In genomic region chr1:53025034-53025777, GRCh38 we compare ENCODE assay signal across 10 cellular contexts. TPM values are rescaled to one million over a fixed set of nuclear protein-coding genes. Genes with fewer than 3 reads are reported as not detected.
DNase-seq lines count a peak whose midpoint lies in the region; ATAC-seq, FAIRE-seq and TF ChIP-seq lines count a peak whose summit lies in the region.
"Had no signal": no experiment of that assay in that cellular context is flagged by ENCODE, and none has a peak within 500 bp of the region (broad histone marks: within the 10 kb centered on the region; RNA-seq: fewer than 3 reads in every experiment).

No MANE protein-coding gene starts in this region.

- H3K4me3 ChIP-seq in lower lobe of right lung = no peak overlapping the region
- H3K4me3 ChIP-seq: ascending aorta had no signal

- DNase-seq in A172 (ENCODE audit: low spot score) (peak; percentile 64), HTR-8/SVneo (ENCODE audit: insufficient read length, low spot score) (peak; percentile 46), dermis blood vessel endothelial cell (peak; percentile 24), lower lobe of right lung (no peak), GM12892 (ENCODE audit: insufficient read length) (no peak)
- DNase-seq in stimulated activated naive CD4-positive, alpha-beta T cell (lab: John Stamatoyannopoulos, UW) = no peak
- DNase-seq: CD4-positive, alpha-beta memory T cell had no signal

- H3K27ac ChIP-seq in lower lobe of right lung = peak overlapping the region; percentile 10

- peak; percentile 71 to 80 for ATAC-seq in lower lobe of right lung
- ATAC-seq in GM18873 (IDR thresholded peaks at IDR 0.05; ENCODE audit: low FRiP score, unreplicated experiment) = no peak
- no peak for ATAC-seq in HG03097 (IDR thresholded peaks at IDR 0.05; ENCODE audit: low FRiP score, unreplicated experiment)

- TF ChIP-seq POLR2A in GM12892 (IDR thresholded peaks at IDR 0.05; ENCODE audit: low read depth, low read length) = no peak

- H3K27me3 ChIP-seq in lower lobe of right lung (ENCODE audit: low read depth) = no peaks in the 10 kb centered on the region
- H3K27me3 ChIP-seq: ascending aorta had no signal

- TF ChIP-seq CTCF in lower lobe of right lung (IDR thresholded peaks at IDR 0.05) = no peak

- H3K9me3 ChIP-seq in lower lobe of right lung = no peaks in the 10 kb centered on the region
- H3K9me3 ChIP-seq: ascending aorta had no signal

- FAIRE-seq in HTR-8/SVneo (lab: Jason Lieb, UNC) = no peak
- FAIRE-seq in GM12892 (lab: Jason Lieb, UNC) = no peak

- peaks cover 16% of the 10 kb centered on the region for H3K36me3 ChIP-seq in lower lobe of right lung

- H3K4me1 ChIP-seq in lower lobe of right lung = peaks cover 26% of the 10 kb centered on the region
- H3K4me1 ChIP-seq: ascending aorta had no signal

- intact Hi-C loops in lower lobe of right lung (cut with DNase I) = no loop called here

RNA-seq across cellular contexts. Expression of gene PODN, which starts 36.8 kb away (rescaled TPM):
- not detected in 2 replicates for total RNA-seq in A172 (2014; rRNA removed; shearing (Covaris generic))
- total RNA-seq in dermis blood vessel endothelial cell = not detected in 2 replicates
- total RNA-seq in lower lobe of right lung = 64.0 TPM
- not detected for polyA plus RNA-seq in GM12892 (2012; ENCODE audit: missing spikeins)
- total RNA-seq: CD4-positive, alpha-beta memory T cell had no signal
- polyA plus RNA-seq: CD4-positive, alpha-beta memory T cell had no signal

Comparison
In these comparisons a context has a peak if more than half of its experiments do, and no peak if none do; other contexts are left out.
1. DNase-seq: peak in A172 (single experiment), HTR-8/SVneo (single experiment) and dermis blood vessel endothelial cell (single experiment); none in lower lobe of right lung (single experiment), GM12892 (single experiment) and stimulated activated naive CD4-positive, alpha-beta T cell (0 of 6).
2. ATAC-seq: peak in lower lobe of right lung (2 of 2); none in GM18873 (single experiment) and HG03097 (single experiment).
3. RNA of gene PODN, which starts 36.8 kb away (total RNA-seq): 64.0 TPM in lower lobe of right lung (single experiment); not detected in A172 and not detected in dermis blood vessel endothelial cell; every median in the first group is over 10 times any median in the second.